Comparison of ENCODE assay signal across 9 cellular contexts in the genomic region with DNA sequence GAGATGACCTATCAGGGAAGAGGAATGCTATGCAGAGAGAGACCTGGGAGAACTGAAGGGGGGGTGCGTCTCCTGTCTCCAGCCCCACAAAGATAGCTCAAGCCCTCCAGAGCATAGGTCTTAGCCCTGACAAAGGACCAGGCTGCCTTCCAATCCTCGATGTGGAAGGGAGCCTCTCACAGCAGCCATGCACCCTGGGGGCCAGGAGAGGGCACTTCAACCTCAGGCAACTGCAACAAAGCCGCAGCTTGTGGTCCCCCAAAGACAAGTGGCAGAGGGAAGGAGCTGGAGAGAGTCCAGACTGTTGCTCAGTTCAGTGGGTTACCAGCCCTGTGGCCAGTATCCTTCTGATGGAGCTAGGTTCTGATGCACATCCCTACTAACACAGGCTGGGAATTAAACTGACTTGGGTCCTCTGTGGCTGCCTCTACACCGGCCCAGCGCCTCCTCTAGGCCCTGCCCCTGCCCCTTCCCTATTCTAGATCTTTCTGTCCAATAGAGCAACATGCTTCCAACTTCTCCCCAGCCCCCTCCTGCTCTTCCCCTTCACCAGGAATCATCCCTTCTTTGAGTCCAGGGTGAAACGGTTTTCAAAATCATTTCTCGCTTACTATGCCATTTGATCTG.
A peak's percentile ranks its signal among the peaks of the same experiment; 100 is the strongest.
DNase-seq lines count a peak whose midpoint lies in the region; ATAC-seq and TF ChIP-seq lines count a peak whose summit lies in the region.
"Had no signal": no experiment of that assay in that cellular context is flagged by ENCODE, and none has a peak within 500 bp of the region (broad histone marks: within the 10 kb centered on the region; RNA-seq: fewer than 3 reads in every experiment).

No MANE protein-coding gene starts in this region.

- peak; percentile 62 for TF ChIP-seq CTCF in osteoblast (IDR thresholded peaks at IDR 0.05; ENCODE audit: extremely low read depth, low read depth, low read length)

- no peak overlapping the region for H3K4me2 ChIP-seq in osteoblast (ENCODE audit: insufficient read depth, low read length)

- H3K9me3 Mint-ChIP-seq in CD4-positive, alpha-beta memory T cell = no peaks in the 10 kb centered on the region

- H3K27me3 ChIP-seq in osteoblast (ENCODE audit: insufficient read depth, low read length) = no peaks in the 10 kb centered on the region
- H3K27me3 ChIP-seq in CD4-positive, alpha-beta memory T cell (ENCODE audit: insufficient read depth, low read length) = no peaks in the 10 kb centered on the region

- no peaks in the 10 kb centered on the region for H4K20me1 ChIP-seq in osteoblast (ENCODE audit: insufficient read depth, low read length)

- no peaks in the 10 kb centered on the region for H3K9me3 ChIP-seq in osteoblast (ENCODE audit: low read depth, low read length)
- no peaks in the 10 kb centered on the region for H3K9me3 ChIP-seq in CD4-positive, alpha-beta memory T cell (ENCODE audit: control insufficient read depth in 1 of 2, low read length in 2 of 2)

- peaks cover 7 to 12% of the 10 kb centered on the region in 2 donors for H3K27me3 Mint-ChIP-seq in CD4-positive, alpha-beta memory T cell
- H3K27me3 Mint-ChIP-seq: activated naive CD8-positive, alpha-beta T cell had no signal

- CTCF ChIA-PET in CD4-positive, alpha-beta memory T cell (lab: Charles Lee; ENCODE audit: partially characterized antibody) = interaction anchor here (1.3 kb wide), 1 partner anchor 12 kb away, joined by 4 read pairs; no protein-coding TSS in a partner anchor

- H3K4me3 ChIP-seq in osteoblast (ENCODE audit: insufficient read depth, low read length) = no peak overlapping the region
- no peak overlapping the region for H3K4me3 ChIP-seq in CD4-positive, alpha-beta memory T cell (ENCODE audit: low read length in 2 of 2)

- no peak overlapping the region for H3K27ac Mint-ChIP-seq in CD4-positive, alpha-beta memory T cell
- H3K27ac Mint-ChIP-seq: activated naive CD8-positive, alpha-beta T cell had no signal

- H3K4me1 Mint-ChIP-seq in CD4-positive, alpha-beta memory T cell = peaks cover 0 to 3% (median 0%) of the 10 kb centered on the region in 4 donors

- no peaks in the 10 kb centered on the region for H3K36me3 Mint-ChIP-seq in CD4-positive, alpha-beta memory T cell
- H3K36me3 Mint-ChIP-seq: activated naive CD8-positive, alpha-beta T cell had no signal

- no peaks in the 10 kb centered on the region for H3K4me1 ChIP-seq in osteoblast (ENCODE audit: insufficient read depth, low read length)
- no peaks in the 10 kb centered on the region for H3K4me1 ChIP-seq in CD4-positive, alpha-beta memory T cell (ENCODE audit: insufficient read depth, low read length)

- H3K27ac ChIP-seq in osteoblast (ENCODE audit: low read depth, low read length) = no peak overlapping the region
- no peak overlapping the region for H3K27ac ChIP-seq in CD4-positive, alpha-beta memory T cell (ENCODE audit: low read depth, low read length)

- intact Hi-C loops in CD4-positive, alpha-beta memory T cell (cut with micrococcal nuclease) = no loop called here

- no peak overlapping the region for H3K4me3 Mint-ChIP-seq in CD4-positive, alpha-beta memory T cell
- H3K4me3 Mint-ChIP-seq: activated naive CD8-positive, alpha-beta T cell had no signal

- POLR2A ChIA-PET in CD4-positive, alpha-beta memory T cell (lab: Charles Lee; ENCODE audit: partially characterized antibody) = no interaction called here

- no peaks in the 10 kb centered on the region for H3K36me3 ChIP-seq in osteoblast (ENCODE audit: insufficient read depth, low read length)
- H3K36me3 ChIP-seq in CD4-positive, alpha-beta memory T cell (ENCODE audit: insufficient read depth, low read length) = no peaks in the 10 kb centered on the region

- no peak overlapping the region for H2AFZ ChIP-seq in osteoblast (ENCODE audit: low read length)

- peak; percentile 78 for ATAC-seq in HG02642 (IDR thresholded peaks at IDR 0.05; ENCODE audit: poor library complexity, unreplicated experiment)

- no peaks in the 10 kb centered on the region for H3K79me2 ChIP-seq in osteoblast (ENCODE audit: insufficient read depth, low read length)

- peak; percentile 58 for DNase-seq in activated CD8-positive, alpha-beta memory T cell treated with anti-CD3 and anti-CD28 coated beads for 24 hours
- DNase-seq in activated CD8-positive, alpha-beta memory T cell treated with anti-CD3 and anti-CD28 coated beads, Interleukin-2, amount 50 U/mL, for 4 hours = no peak
- DNase-seq in NCI-H187 treated with DMSO at 0.1 percent for 48 hours (lab: John Stamatoyannopoulos, UW) (peak; percentile 1), T1000 (lab: John Stamatoyannopoulos, UW) (peak; percentile 40), foreskin melanocyte (peak; percentile 48), osteoblast (ENCODE audit: insufficient read length, low spot score, missing footprints) (no peak)
- DNase-seq in CD4-positive, alpha-beta memory T cell = no peak

Comparison
In these comparisons a context has a peak if more than half of its experiments do, and no peak if none do; other contexts are left out.
1. DNase-seq: peak in activated CD8-positive, alpha-beta memory T cell treated with anti-CD3 and anti-CD28 coated beads for 24 hours (single experiment), NCI-H187 treated with DMSO at 0.1 percent for 48 hours (single experiment), T1000 (single experiment) and foreskin melanocyte (single experiment); none in activated CD8-positive, alpha-beta memory T cell treated with anti-CD3 and anti-CD28 coated beads, Interleukin-2, amount 50 U/mL, for 4 hours (single experiment), osteoblast (single experiment) and CD4-positive, alpha-beta memory T cell (0 of 5).